Comparison of ENCODE assay signal across 1 cellular context in the genomic region with DNA sequence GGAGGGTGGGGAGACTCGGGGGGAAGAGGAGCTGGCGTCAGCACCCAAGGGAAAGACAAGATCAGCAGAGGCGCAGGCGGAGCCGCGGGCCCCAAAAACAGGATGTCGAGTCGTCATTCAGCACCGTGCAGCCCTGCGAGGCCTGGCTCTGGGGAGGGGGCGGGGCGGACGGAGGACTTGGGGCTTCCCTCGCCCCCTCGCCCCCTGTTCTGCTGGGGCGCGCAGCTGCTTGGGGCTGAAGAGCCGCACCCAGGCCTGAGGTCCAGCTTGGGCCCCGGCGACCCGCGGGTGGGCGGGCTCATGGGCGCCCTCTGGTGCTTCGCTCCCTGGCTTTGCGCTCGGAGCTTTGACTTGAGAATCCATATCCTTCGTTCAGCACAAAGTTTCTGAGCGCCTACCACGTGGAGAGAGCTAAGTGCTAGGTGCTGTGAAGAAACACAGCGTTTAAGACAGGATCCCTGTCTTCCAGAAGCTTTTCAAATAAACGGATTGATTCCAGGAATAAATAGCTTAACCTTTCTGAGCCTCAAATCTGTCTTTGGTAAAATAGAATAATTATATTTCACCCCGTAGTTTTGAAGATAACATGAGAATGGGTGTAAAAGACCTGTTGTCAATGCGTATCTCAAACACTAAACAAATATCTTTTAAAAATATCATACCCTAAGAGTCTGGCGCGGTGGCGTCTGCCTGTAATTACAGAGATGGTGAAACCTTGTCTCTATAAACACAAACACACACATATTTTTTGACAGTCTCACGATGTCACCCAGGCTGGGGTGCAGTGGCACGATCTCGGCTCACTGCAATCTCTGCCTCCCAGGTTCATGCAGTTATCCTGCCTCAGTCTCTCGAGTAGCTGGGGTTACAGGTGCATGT.
A peak's percentile ranks its signal among the peaks of the same experiment; 100 is the strongest.
TF ChIP-seq lines count a peak whose summit lies in the region.

No MANE protein-coding gene starts in this region.

TF ChIP-seq in HEK293, 187 proteins besides CTCF, POLR2A, EP300 and RAD21 (continued from another document and continues in another):
- TF ChIP-seq, protein P1, sequence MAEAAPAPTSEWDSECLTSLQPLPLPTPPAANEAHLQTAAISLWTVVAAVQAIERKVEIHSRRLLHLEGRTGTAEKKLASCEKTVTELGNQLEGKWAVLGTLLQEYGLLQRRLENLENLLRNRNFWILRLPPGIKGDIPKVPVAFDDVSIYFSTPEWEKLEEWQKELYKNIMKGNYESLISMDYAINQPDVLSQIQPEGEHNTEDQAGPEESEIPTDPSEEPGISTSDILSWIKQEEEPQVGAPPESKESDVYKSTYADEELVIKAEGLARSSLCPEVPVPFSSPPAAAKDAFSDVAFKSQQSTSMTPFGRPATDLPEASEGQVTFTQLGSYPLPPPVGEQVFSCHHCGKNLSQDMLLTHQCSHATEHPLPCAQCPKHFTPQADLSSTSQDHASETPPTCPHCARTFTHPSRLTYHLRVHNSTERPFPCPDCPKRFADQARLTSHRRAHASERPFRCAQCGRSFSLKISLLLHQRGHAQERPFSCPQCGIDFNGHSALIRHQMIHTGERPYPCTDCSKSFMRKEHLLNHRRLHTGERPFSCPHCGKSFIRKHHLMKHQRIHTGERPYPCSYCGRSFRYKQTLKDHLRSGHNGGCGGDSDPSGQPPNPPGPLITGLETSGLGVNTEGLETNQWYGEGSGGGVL (tag by site-specific recombination; IDR thresholded peaks at IDR 0.05), result peak; percentile 60
- TF ChIP-seq GLI4 (tag by site-specific recombination; IDR thresholded peaks at IDR 0.05), result no peak
- TF ChIP-seq, protein P2, sequence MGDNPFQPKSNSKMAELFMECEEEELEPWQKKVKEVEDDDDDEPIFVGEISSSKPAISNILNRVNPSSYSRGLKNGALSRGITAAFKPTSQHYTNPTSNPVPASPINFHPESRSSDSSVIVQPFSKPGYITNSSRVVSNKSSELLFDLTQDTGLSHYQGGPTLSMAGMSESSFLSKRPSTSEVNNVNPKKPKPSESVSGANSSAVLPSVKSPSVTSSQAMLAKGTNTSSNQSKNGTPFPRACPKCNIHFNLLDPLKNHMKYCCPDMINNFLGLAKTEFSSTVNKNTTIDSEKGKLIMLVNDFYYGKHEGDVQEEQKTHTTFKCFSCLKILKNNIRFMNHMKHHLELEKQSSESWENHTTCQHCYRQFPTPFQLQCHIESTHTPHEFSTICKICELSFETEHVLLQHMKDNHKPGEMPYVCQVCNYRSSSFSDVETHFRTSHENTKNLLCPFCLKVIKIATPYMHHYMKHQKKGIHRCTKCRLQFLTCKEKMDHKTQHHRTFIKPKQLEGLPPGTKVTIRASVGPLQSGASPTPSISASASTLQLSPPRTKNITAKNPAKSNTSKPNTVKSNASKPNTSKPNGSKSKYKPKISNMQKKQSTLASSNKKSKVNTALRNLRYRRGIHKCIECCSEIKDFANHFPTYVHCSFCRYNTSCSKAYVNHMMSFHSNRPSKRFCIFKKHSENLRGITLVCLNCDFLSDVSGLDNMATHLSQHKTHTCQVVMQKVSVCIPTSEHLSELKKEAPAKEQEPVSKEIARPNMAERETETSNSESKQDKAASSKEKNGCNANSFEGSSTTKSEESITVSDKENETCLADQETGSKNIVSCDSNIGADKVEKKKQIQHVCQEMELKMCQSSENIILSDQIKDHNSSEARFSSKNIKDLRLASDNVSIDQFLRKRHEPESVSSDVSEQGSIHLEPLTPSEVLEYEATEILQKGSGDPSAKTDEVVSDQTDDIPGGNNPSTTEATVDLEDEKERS (tag by site-specific recombination; IDR thresholded peaks at IDR 0.05), result no peak
- no peak for TF ChIP-seq ZNF175 (tag by site-specific recombination; IDR thresholded peaks at IDR 0.05)
- no peak for TF ChIP-seq ZNF747 (tag by site-specific recombination; IDR thresholded peaks at IDR 0.05)
- 0 out of 2 replicates have a peak, but pooled peaks have one; percentile 46 for TF ChIP-seq TRIM28 (IDR thresholded peaks at IDR 0.05; ENCODE audit: borderline replicate concordance, low read length)
- TF ChIP-seq ZNF561 (tag by site-specific recombination; IDR thresholded peaks at IDR 0.05; ENCODE audit: borderline replicate concordance), result no peak
- peak; percentile 93 for TF ChIP-seq ZNF600 (tag by site-specific recombination; IDR thresholded peaks at IDR 0.05)
- peak; percentile 43 for TF ChIP-seq SCRT2 (tag by site-specific recombination; IDR thresholded peaks at IDR 0.05)
- no peak for TF ChIP-seq MZF1 (tag by site-specific recombination; IDR thresholded peaks at IDR 0.05; ENCODE audit: borderline replicate concordance)
- TF ChIP-seq, protein P3, sequence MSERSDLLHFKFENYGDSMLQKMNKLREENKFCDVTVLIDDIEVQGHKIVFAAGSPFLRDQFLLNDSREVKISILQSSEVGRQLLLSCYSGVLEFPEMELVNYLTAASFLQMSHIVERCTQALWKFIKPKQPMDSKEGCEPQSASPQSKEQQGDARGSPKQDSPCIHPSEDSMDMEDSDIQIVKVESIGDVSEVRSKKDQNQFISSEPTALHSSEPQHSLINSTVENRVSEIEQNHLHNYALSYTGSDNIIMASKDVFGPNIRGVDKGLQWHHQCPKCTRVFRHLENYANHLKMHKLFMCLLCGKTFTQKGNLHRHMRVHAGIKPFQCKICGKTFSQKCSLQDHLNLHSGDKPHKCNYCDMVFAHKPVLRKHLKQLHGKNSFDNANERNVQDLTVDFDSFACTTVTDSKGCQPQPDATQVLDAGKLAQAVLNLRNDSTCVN (tag by site-specific recombination; optimal IDR thresholded peaks at IDR 0.05), result peak; percentile 58
- TF ChIP-seq ZNF791 (tag by site-specific recombination; IDR thresholded peaks at IDR 0.05), result no peak
- no peak for TF ChIP-seq ZBTB1 (tag by site-specific recombination; IDR thresholded peaks at IDR 0.05)
- peak; percentile 52 for TF ChIP-seq KLF8 (tag by site-specific recombination; IDR thresholded peaks at IDR 0.05)
- TF ChIP-seq GFI1B (tag by site-specific recombination; IDR thresholded peaks at IDR 0.05), result no peak
- peak; percentile 89 for TF ChIP-seq ZBTB17 (tag by site-specific recombination; IDR thresholded peaks at IDR 0.05)
- TF ChIP-seq, protein P4, sequence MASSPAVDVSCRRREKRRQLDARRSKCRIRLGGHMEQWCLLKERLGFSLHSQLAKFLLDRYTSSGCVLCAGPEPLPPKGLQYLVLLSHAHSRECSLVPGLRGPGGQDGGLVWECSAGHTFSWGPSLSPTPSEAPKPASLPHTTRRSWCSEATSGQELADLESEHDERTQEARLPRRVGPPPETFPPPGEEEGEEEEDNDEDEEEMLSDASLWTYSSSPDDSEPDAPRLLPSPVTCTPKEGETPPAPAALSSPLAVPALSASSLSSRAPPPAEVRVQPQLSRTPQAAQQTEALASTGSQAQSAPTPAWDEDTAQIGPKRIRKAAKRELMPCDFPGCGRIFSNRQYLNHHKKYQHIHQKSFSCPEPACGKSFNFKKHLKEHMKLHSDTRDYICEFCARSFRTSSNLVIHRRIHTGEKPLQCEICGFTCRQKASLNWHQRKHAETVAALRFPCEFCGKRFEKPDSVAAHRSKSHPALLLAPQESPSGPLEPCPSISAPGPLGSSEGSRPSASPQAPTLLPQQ (tag by site-specific recombination; IDR thresholded peaks at IDR 0.05), result peak; percentile 47; the same call in 1 of the 2 replicates
- TF ChIP-seq ZSCAN16 (tag by site-specific recombination; IDR thresholded peaks at IDR 0.05), result no peak
- no peak for TF ChIP-seq ZNF596 (tag by site-specific recombination; IDR thresholded peaks at IDR 0.05)
- TF ChIP-seq, protein P5, sequence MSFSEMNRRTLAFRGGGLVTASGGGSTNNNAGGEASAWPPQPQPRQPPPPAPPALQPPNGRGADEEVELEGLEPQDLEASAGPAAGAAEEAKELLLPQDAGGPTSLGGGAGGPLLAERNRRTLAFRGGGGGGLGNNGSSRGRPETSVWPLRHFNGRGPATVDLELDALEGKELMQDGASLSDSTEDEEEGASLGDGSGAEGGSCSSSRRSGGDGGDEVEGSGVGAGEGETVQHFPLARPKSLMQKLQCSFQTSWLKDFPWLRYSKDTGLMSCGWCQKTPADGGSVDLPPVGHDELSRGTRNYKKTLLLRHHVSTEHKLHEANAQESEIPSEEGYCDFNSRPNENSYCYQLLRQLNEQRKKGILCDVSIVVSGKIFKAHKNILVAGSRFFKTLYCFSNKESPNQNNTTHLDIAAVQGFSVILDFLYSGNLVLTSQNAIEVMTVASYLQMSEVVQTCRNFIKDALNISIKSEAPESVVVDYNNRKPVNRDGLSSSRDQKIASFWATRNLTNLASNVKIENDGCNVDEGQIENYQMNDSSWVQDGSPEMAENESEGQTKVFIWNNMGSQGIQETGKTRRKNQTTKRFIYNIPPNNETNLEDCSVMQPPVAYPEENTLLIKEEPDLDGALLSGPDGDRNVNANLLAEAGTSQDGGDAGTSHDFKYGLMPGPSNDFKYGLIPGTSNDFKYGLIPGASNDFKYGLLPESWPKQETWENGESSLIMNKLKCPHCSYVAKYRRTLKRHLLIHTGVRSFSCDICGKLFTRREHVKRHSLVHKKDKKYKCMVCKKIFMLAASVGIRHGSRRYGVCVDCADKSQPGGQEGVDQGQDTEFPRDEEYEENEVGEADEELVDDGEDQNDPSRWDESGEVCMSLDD (tag by site-specific recombination; IDR thresholded peaks at IDR 0.05), result peak; percentile 89
- TF ChIP-seq ZNF354C (tag by site-specific recombination; IDR thresholded peaks at IDR 0.05; ENCODE audit: borderline replicate concordance, low read depth), result no peak
- TF ChIP-seq ZNF843 (tag by site-specific recombination; IDR thresholded peaks at IDR 0.05), result no peak
- no peak for TF ChIP-seq ZNF138 (tag by site-specific recombination; IDR thresholded peaks at IDR 0.05; ENCODE audit: borderline replicate concordance)
- no peak for TF ChIP-seq ZNF777 (tag by site-specific recombination; IDR thresholded peaks at IDR 0.05; ENCODE audit: borderline replicate concordance)
- TF ChIP-seq BCL11B (tag by site-specific recombination; IDR thresholded peaks at IDR 0.05; ENCODE audit: low read depth), result 0 out of 2 replicates have a peak, but pooled peaks have one; percentile 27
- TF ChIP-seq GLIS1 (tag by site-specific recombination; IDR thresholded peaks at IDR 0.05), result peak; percentile 66
- TF ChIP-seq ZNF626 (tag by site-specific recombination; IDR thresholded peaks at IDR 0.05), result no peak
- TF ChIP-seq EGR2 (tag by site-specific recombination; IDR thresholded peaks at IDR 0.05; ENCODE audit: low read depth), result peak; percentile 48
- TF ChIP-seq ZNF146 (tag by site-specific recombination; IDR thresholded peaks at IDR 0.05), result no peak
- TF ChIP-seq ZNF558 (tag by site-specific recombination; IDR thresholded peaks at IDR 0.05), result peak; percentile 99
- TF ChIP-seq ZNF24 (tag by site-specific recombination; IDR thresholded peaks at IDR 0.05), result peak; percentile 42; the same call in 1 of the 2 replicates
- no peak for TF ChIP-seq ZNF416 (tag by site-specific recombination; IDR thresholded peaks at IDR 0.05)
- 0 out of 2 replicates have a peak, but pooled peaks have one; percentile 26 for TF ChIP-seq KLF1 (tag by site-specific recombination; IDR thresholded peaks at IDR 0.05)
- TF ChIP-seq ZNF133 (tag by site-specific recombination; IDR thresholded peaks at IDR 0.05), result no peak
- TF ChIP-seq ZNF10 (tag by site-specific recombination; IDR thresholded peaks at IDR 0.05), result no peak
- no peak for TF ChIP-seq ZNF837 (tag by site-specific recombination; IDR thresholded peaks at IDR 0.05)
- TF ChIP-seq ZNF621 (tag by site-specific recombination; IDR thresholded peaks at IDR 0.05), result no peak
- TF ChIP-seq ZBTB8A (tag by site-specific recombination; IDR thresholded peaks at IDR 0.05), result peak; percentile 73
- no peak for TF ChIP-seq ZNF544 (tag by site-specific recombination; IDR thresholded peaks at IDR 0.05)
- no peak for TF ChIP-seq ZNF548 (tag by site-specific recombination; IDR thresholded peaks at IDR 0.05)
- TF ChIP-seq ZBTB7A (tag by site-specific recombination; IDR thresholded peaks at IDR 0.05; ENCODE audit: low read depth), result peak; percentile 85; the same call in 1 of the 2 replicates
- peak; percentile 64 for TF ChIP-seq ZFHX2 (tag by site-specific recombination; conservative IDR thresholded peaks at IDR 0.05)
- TF ChIP-seq SALL2 (tag by site-specific recombination; IDR thresholded peaks at IDR 0.05; ENCODE audit: borderline replicate concordance), result no peak
- 0 out of 2 replicates have a peak, but pooled peaks have one; percentile 24 for TF ChIP-seq ZNF2 (tag by site-specific recombination; IDR thresholded peaks at IDR 0.05)
- TF ChIP-seq ZNF341 (tag by site-specific recombination; IDR thresholded peaks at IDR 0.05; ENCODE audit: low read depth), result peak; percentile 55
- TF ChIP-seq ZNF623 (tag by site-specific recombination; IDR thresholded peaks at IDR 0.05), result no peak
- peak; percentile 93 for TF ChIP-seq ZNF335 (tag by site-specific recombination; conservative IDR thresholded peaks at IDR 0.05)
- TF ChIP-seq, protein P6, sequence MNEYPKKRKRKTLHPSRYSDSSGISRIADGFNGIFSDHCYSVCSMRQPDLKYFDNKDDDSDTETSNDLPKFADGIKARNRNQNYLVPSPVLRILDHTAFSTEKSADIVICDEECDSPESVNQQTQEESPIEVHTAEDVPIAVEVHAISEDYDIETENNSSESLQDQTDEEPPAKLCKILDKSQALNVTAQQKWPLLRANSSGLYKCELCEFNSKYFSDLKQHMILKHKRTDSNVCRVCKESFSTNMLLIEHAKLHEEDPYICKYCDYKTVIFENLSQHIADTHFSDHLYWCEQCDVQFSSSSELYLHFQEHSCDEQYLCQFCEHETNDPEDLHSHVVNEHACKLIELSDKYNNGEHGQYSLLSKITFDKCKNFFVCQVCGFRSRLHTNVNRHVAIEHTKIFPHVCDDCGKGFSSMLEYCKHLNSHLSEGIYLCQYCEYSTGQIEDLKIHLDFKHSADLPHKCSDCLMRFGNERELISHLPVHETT (tag by site-specific recombination; IDR thresholded peaks at IDR 0.05), result no peak
- no peak for TF ChIP-seq ZNF48 (tag by site-specific recombination; IDR thresholded peaks at IDR 0.05)
- TF ChIP-seq, protein P7, sequence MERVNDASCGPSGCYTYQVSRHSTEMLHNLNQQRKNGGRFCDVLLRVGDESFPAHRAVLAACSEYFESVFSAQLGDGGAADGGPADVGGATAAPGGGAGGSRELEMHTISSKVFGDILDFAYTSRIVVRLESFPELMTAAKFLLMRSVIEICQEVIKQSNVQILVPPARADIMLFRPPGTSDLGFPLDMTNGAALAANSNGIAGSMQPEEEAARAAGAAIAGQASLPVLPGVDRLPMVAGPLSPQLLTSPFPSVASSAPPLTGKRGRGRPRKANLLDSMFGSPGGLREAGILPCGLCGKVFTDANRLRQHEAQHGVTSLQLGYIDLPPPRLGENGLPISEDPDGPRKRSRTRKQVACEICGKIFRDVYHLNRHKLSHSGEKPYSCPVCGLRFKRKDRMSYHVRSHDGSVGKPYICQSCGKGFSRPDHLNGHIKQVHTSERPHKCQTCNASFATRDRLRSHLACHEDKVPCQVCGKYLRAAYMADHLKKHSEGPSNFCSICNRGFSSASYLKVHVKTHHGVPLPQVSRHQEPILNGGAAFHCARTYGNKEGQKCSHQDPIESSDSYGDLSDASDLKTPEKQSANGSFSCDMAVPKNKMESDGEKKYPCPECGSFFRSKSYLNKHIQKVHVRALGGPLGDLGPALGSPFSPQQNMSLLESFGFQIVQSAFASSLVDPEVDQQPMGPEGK (tag by site-specific recombination; IDR thresholded peaks at IDR 0.05), result peak; percentile 94
- TF ChIP-seq ZNF530 (tag by site-specific recombination; IDR thresholded peaks at IDR 0.05; ENCODE audit: low read depth), result no peak
- TF ChIP-seq ZBTB20 (tag by site-specific recombination; IDR thresholded peaks at IDR 0.05), result peak; percentile 65; the same call in 1 of the 2 replicates
- TF ChIP-seq HOXC10 (CRISPR knock-in tag; IDR thresholded peaks at IDR 0.05), result no peak
